9 cellular contexts compared by ENCODE assay signal in the genomic region with DNA sequence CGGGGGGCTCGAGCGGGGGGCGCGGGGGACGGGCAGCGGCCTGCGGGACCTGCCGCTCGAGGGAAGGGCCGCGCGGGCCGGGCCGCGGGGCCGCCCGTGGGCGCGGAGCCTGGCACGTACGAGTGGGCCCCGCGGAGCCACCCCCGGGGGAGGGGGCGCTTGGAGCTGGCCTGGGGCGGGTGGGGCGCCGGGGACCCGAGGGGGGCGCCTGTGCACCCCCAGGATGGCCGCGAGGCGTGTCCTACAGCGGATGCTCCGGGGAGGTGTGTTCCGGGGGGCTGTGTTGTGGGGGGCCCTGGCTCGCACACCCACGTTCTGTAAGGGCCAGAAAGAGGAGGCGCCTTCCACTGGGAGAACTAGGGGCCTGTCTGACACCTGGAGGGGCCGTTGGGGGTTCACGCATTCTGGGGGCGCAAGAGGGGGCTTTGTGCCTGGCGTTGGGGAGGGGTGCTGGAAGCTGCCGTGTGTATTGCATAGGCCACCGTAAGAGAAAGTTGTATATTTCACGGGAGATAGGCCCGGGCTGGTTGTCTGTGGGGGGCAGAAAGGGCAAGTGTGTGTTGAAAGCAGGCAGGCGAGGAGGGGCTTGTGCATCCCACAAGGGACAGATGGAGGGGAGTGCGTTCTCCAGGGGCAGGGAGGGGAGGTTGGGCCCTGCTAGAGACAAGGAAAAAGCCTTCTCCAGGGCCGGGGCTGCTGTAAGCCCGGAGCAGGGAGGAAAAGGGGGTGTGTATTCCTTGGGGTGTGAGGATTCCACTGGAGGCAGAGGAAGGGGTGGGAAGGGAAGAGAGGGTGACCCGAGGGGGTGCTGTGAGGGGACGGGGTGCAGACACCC. TPM values are rescaled to one million over a fixed set of nuclear protein-coding genes. Genes with fewer than 3 reads are reported as not detected.
DNase-seq lines count a peak whose midpoint lies in the region; ATAC-seq, FAIRE-seq and TF ChIP-seq lines count a peak whose summit lies in the region.
"Had no signal": no experiment of that assay in that cellular context is flagged by ENCODE, and none has a peak within 500 bp of the region (broad histone marks: within the 10 kb centered on the region; RNA-seq: fewer than 3 reads in every experiment).

No MANE protein-coding gene starts in this region.

- intact Hi-C loops in activated CD4-positive, alpha-beta T cell treated with anti-CD3 and anti-CD28 coated beads, Interleukin-2, amount 10 ng/mL, durations not matched to agents 24 days and 14 days (cut with micrococcal nuclease) = loop anchor here (5.0 kb wide), 1 partner anchor 146 kb away; the partner anchor contains the start of gene BAZ1B
- intact Hi-C loops in right lobe of liver (cut with DNase I) = no loop called here
- intact Hi-C loops in upper lobe of right lung (cut with DNase I) = no loop called here

- WGBS in right lobe of liver (ENCODE audit: insufficient coverage, low coverage, low lambda C conversion rate, missing lambda C conversion rate) = 4% methylated on average over 11 of the region's 54 CpGs

- peak overlapping the region; percentile 93 for H3K4me2 ChIP-seq in astrocyte (ENCODE audit: low read length)

- peak overlapping the region; percentile 78 for H3K9ac ChIP-seq in astrocyte (ENCODE audit: low read length)

- peaks cover 13% of the 10 kb centered on the region for H3K4me1 Mint-ChIP-seq in activated CD4-positive, alpha-beta T cell treated with anti-CD3 and anti-CD28 coated beads, Interleukin-2, amount 10 ng/mL, durations not matched to agents 24 days and 14 days
- H3K4me1 Mint-ChIP-seq in astrocyte (ENCODE audit: low read depth, unreplicated experiment) = no peaks in the 10 kb centered on the region

- TF ChIP-seq CTCF in astrocyte (IDR thresholded peaks at IDR 0.05; ENCODE audit: insufficient read depth, low read depth, low read length) = no peak
- TF ChIP-seq CTCF in right lobe of liver (IDR thresholded peaks at IDR 0.05) = no peak
- TF ChIP-seq CTCF in upper lobe of right lung (IDR thresholded peaks at IDR 0.05) = no peak

- DNase-seq in activated CD4-positive, alpha-beta T cell treated with anti-CD3 and anti-CD28 coated beads, Interleukin-2, amount 10 ng/mL, durations not matched to agents 24 days and 14 days = no peak
- no peak for DNase-seq in activated CD4-positive, alpha-beta T cell treated with anti-CD3 and anti-CD28 coated beads for 1 hour
- peak; percentile 4 for DNase-seq in astrocyte (ENCODE audit: low read depth)
- DNase-seq in right lobe of liver = no peak
- no peak for DNase-seq in upper lobe of right lung
- DNase-seq in RPMI8226 = no peak
- no peak for DNase-seq in midbrain (lab: John Stamatoyannopoulos, UW)

- peak overlapping the region; percentile 81 for H3K4me3 Mint-ChIP-seq in activated CD4-positive, alpha-beta T cell treated with anti-CD3 and anti-CD28 coated beads, Interleukin-2, amount 10 ng/mL, durations not matched to agents 24 days and 14 days
- H3K4me3 Mint-ChIP-seq in astrocyte (ENCODE audit: unreplicated experiment) = peak overlapping the region; percentile 89

- FAIRE-seq in astrocyte (lab: Jason Lieb, UNC) = no peak
- FAIRE-seq: colon had no signal

- TF ChIP-seq POLR2A in right lobe of liver (IDR thresholded peaks at IDR 0.05) = no peak

- H3K9me3 Mint-ChIP-seq in activated CD4-positive, alpha-beta T cell treated with anti-CD3 and anti-CD28 coated beads, Interleukin-2, amount 10 ng/mL, durations not matched to agents 24 days and 14 days = peaks cover 1% of the 10 kb centered on the region
- H3K9me3 Mint-ChIP-seq in astrocyte (ENCODE audit: unreplicated experiment) = peaks cover 3% of the 10 kb centered on the region

- ATAC-seq in HG03460 (IDR thresholded peaks at IDR 0.05; ENCODE audit: unreplicated experiment) (peak; percentile 18), right lobe of liver (no peak), upper lobe of right lung (no peak)

- H3K27me3 Mint-ChIP-seq in activated CD4-positive, alpha-beta T cell treated with anti-CD3 and anti-CD28 coated beads, Interleukin-2, amount 10 ng/mL, durations not matched to agents 24 days and 14 days = peaks cover 42% of the 10 kb centered on the region
- H3K27me3 Mint-ChIP-seq in astrocyte (ENCODE audit: low read depth, unreplicated experiment) = peaks cover 14% of the 10 kb centered on the region

- H3K4me3 ChIP-seq in astrocyte (ENCODE audit: insufficient read depth, low read depth, low read length) = peak overlapping the region; percentile 67
- H3K4me3 ChIP-seq in right lobe of liver = peak overlapping the region; percentile 18 to 60 (median 49)
- H3K4me3 ChIP-seq in upper lobe of right lung = peak overlapping the region; percentile 53

- peak overlapping the region; percentile 83 for H2AFZ ChIP-seq in astrocyte (ENCODE audit: low read depth, low read length)

- H3K36me3 ChIP-seq in astrocyte (ENCODE audit: insufficient read depth, low read length) (no peaks in the 10 kb centered on the region), right lobe of liver (no peaks in the 10 kb centered on the region), upper lobe of right lung (no peaks in the 10 kb centered on the region)

- no peak overlapping the region for H3K27ac Mint-ChIP-seq in activated CD4-positive, alpha-beta T cell treated with anti-CD3 and anti-CD28 coated beads, Interleukin-2, amount 10 ng/mL, durations not matched to agents 24 days and 14 days
- no peak overlapping the region for H3K27ac Mint-ChIP-seq in astrocyte (ENCODE audit: unreplicated experiment)

- no peaks in the 10 kb centered on the region for H3K27me3 ChIP-seq in astrocyte (ENCODE audit: insufficient read depth, low read length)
- no peaks in the 10 kb centered on the region for H3K27me3 ChIP-seq in right lobe of liver
- H3K27me3 ChIP-seq in upper lobe of right lung = no peaks in the 10 kb centered on the region

- H3K79me2 ChIP-seq in astrocyte (ENCODE audit: insufficient read depth, low read length) = no peaks in the 10 kb centered on the region

- H3K9me3 ChIP-seq in astrocyte (ENCODE audit: insufficient read depth, low read depth, low read length) = no peaks in the 10 kb centered on the region
- H3K9me3 ChIP-seq in right lobe of liver = no peaks in the 10 kb centered on the region
- H3K9me3 ChIP-seq in upper lobe of right lung = no peaks in the 10 kb centered on the region

- H3K36me3 Mint-ChIP-seq in activated CD4-positive, alpha-beta T cell treated with anti-CD3 and anti-CD28 coated beads, Interleukin-2, amount 10 ng/mL, durations not matched to agents 24 days and 14 days (ENCODE audit: low read depth) = no peaks in the 10 kb centered on the region
- H3K36me3 Mint-ChIP-seq in astrocyte (ENCODE audit: low read depth, unreplicated experiment) = peaks cover 7% of the 10 kb centered on the region

- H3K27ac ChIP-seq in astrocyte (ENCODE audit: low read depth, low read length) (no peak overlapping the region), right lobe of liver (no peak overlapping the region), upper lobe of right lung (no peak overlapping the region)

- no peaks in the 10 kb centered on the region for H4K20me1 ChIP-seq in astrocyte (ENCODE audit: insufficient read depth, low read length)

- H3K4me1 ChIP-seq in astrocyte (ENCODE audit: insufficient read depth, low read length) (peaks cover 8% of the 10 kb centered on the region), right lobe of liver (peaks cover 0 to 10% (median under 1%) of the 10 kb centered on the region in 4 donors), upper lobe of right lung (peaks cover 8% of the 10 kb centered on the region)

RNA-seq across cellular contexts. Expression of gene VPS37D, which starts 0.7 kb away (rescaled TPM):
- 0.40 and 0.47 TPM in 2 replicates for total RNA-seq in activated CD4-positive, alpha-beta T cell treated with anti-CD3 and anti-CD28 coated beads, Interleukin-2, amount 10 ng/mL, durations not matched to agents 24 days and 14 days
- total RNA-seq in astrocyte = 2.9 and 3.6 TPM in 2 replicates
- total RNA-seq in right lobe of liver = 1 to 10 TPM; 1.2 to 3.0 (median 2.2) TPM
- 1.4 TPM for total RNA-seq in upper lobe of right lung

RNA-seq across cellular contexts. Expression of gene DNAJC30, which starts 14.9 kb away (rescaled TPM):
- total RNA-seq in activated CD4-positive, alpha-beta T cell treated with anti-CD3 and anti-CD28 coated beads, Interleukin-2, amount 10 ng/mL, durations not matched to agents 24 days and 14 days = 9.4 and 10.9 TPM in 2 replicates
- total RNA-seq in astrocyte (10.5 and 11.0 TPM in 2 replicates), right lobe of liver (1 to 10 TPM; 5.4 to 8.8 (median 7.0) TPM), upper lobe of right lung (10.2 TPM)

RNA-seq across cellular contexts. Expression of gene BUD23, which starts 15.1 kb away (rescaled TPM):
- total RNA-seq in activated CD4-positive, alpha-beta T cell treated with anti-CD3 and anti-CD28 coated beads, Interleukin-2, amount 10 ng/mL, durations not matched to agents 24 days and 14 days = 133 TPM in 2 replicates
- total RNA-seq in astrocyte (68.3 and 73.1 TPM in 2 replicates), right lobe of liver (10 to 100 TPM; 24.1 to 35.0 (median 29.2) TPM), upper lobe of right lung (38.4 TPM)

RNA-seq across cellular contexts. Expression of gene MLXIPL, which starts 44.0 kb away (rescaled TPM):
- not detected in 2 replicates for total RNA-seq in activated CD4-positive, alpha-beta T cell treated with anti-CD3 and anti-CD28 coated beads, Interleukin-2, amount 10 ng/mL, durations not matched to agents 24 days and 14 days
- total RNA-seq in astrocyte = 0.41 TPM in 1 of 2 replicates, not detected in the other
- 100 to 1,000 TPM in 5 of 6 experiments, 10 to 100 TPM in 1; 53.5 to 552 (median 225) TPM for total RNA-seq in right lobe of liver
- 11.1 TPM for total RNA-seq in upper lobe of right lung

RNA-seq across cellular contexts. Expression of gene STX1A, which starts 51.1 kb away (rescaled TPM):
- 19.0 and 19.4 TPM in 2 replicates for total RNA-seq in activated CD4-positive, alpha-beta T cell treated with anti-CD3 and anti-CD28 coated beads, Interleukin-2, amount 10 ng/mL, durations not matched to agents 24 days and 14 days
- total RNA-seq in astrocyte = 15.0 and 19.7 TPM in 2 replicates
- 1 to 10 TPM; 1.4 to 2.8 (median 1.9) TPM for total RNA-seq in right lobe of liver
- 6.3 TPM for total RNA-seq in upper lobe of right lung
